ENCODE assay signal across 8 cellular contexts in genomic region chr6:37169458-37170272, GRCh38. TPM values are rescaled to one million over a fixed set of nuclear protein-coding genes. Genes with fewer than 3 reads are reported as not detected.
A peak's percentile ranks its signal among the peaks of the same experiment; 100 is the strongest.
DNase-seq lines count a peak whose midpoint lies in the region; ATAC-seq and TF ChIP-seq lines count a peak whose summit lies in the region.

Gene PIM1, plus strand, starts transcription at chr6:37170152. Its CDS starts 424 bp downstream, at chr6:37170576.

- H3K4me1 ChIP-seq in GM23248 (ENCODE audit: insufficient read depth), result peaks cover 15% of the 10 kb centered on the region
- peaks cover 6% of the 10 kb centered on the region for H3K4me1 ChIP-seq in fibroblast of lung (ENCODE audit: control insufficient read depth, extremely low read depth, insufficient read depth, low read length)

- peaks cover 53% of the 10 kb centered on the region for H3K36me3 Mint-ChIP-seq in activated T-helper 17 cell treated with anti-CD3 and anti-CD28 coated beads, Interleukin-2, amount 50 U/mL, for 72 hours (ENCODE audit: low read depth)
- H3K36me3 Mint-ChIP-seq in naive thymus-derived CD8-positive, alpha-beta T cell, result peaks cover 20 to 38% (median 34%) of the 10 kb centered on the region in 3 donors
- H3K36me3 Mint-ChIP-seq in stimulated activated naive B cell treated with anti-CD40 and anti-IgM and Interleukin-4, amounts not matched to agents 10 μg/mL and 1 μg/mL and 100 μg/mL, for 72 hours, result peaks cover 24 to 25% of the 10 kb centered on the region in 2 donors

- H3K4me1 Mint-ChIP-seq in activated T-helper 17 cell treated with anti-CD3 and anti-CD28 coated beads, Interleukin-2, amount 50 U/mL, for 72 hours, result peaks cover 26% of the 10 kb centered on the region
- peaks cover 25 to 53% (median 39%) of the 10 kb centered on the region in 4 donors for H3K4me1 Mint-ChIP-seq in naive thymus-derived CD8-positive, alpha-beta T cell
- peaks cover 32 to 56% of the 10 kb centered on the region in 2 donors for H3K4me1 Mint-ChIP-seq in stimulated activated naive B cell treated with anti-CD40 and anti-IgM and Interleukin-4, amounts not matched to agents 10 μg/mL and 1 μg/mL and 100 μg/mL, for 72 hours

- POLR2A ChIA-PET in RWPE1 (lab: Yijun Ruan, JAX; ENCODE audit: low non-redundant PET), result interaction anchor here (0.6 to 2.1 kb wide), 4 partner anchors 35 to 487 kb away, joined by 5 to 11 read pairs (median 6); no protein-coding TSS in a partner anchor
- POLR2A ChIA-PET in naive thymus-derived CD8-positive, alpha-beta T cell (lab: Charles Lee), result interaction anchor here (0.6 to 11.2 kb wide), 15 partner anchors 9 to 572 kb away, joined by 3 to 205 read pairs (median 7); partner anchors contain the start of genes C6orf89 and MTCH1

- 0 to 2% methylated on average over 24 to 76 of the region's 95 CpGs for WGBS in GM23248 (ENCODE audit: low coverage in 1 of 2, low lambda C conversion rate in 2 of 2, missing lambda C conversion rate in 2 of 2), 2 experiments

- no peaks in the 10 kb centered on the region for H3K27me3 Mint-ChIP-seq in activated T-helper 17 cell treated with anti-CD3 and anti-CD28 coated beads, Interleukin-2, amount 50 U/mL, for 72 hours
- H3K27me3 Mint-ChIP-seq in naive thymus-derived CD8-positive, alpha-beta T cell, result no peaks in the 10 kb centered on the region
- H3K27me3 Mint-ChIP-seq in stimulated activated naive B cell treated with anti-CD40 and anti-IgM and Interleukin-4, amounts not matched to agents 10 μg/mL and 1 μg/mL and 100 μg/mL, for 72 hours, result no peaks in the 10 kb centered on the region

- H3K79me2 ChIP-seq in GM23248 (ENCODE audit: insufficient read depth) (peaks cover 10% of the 10 kb centered on the region; the same call in 1 of the 2 replicates), fibroblast of lung (ENCODE audit: control insufficient read depth, insufficient read depth, low read length) (peaks cover 20% of the 10 kb centered on the region)

- peak within 1 kb of the TSS; percentile 54 for H2AFZ ChIP-seq in GM23248
- peak within 1 kb of the TSS; percentile 61 for H2AFZ ChIP-seq in fibroblast of lung (ENCODE audit: low read length)

- H4K20me1 ChIP-seq in GM23248 (ENCODE audit: insufficient read depth), result no peaks in the 10 kb centered on the region
- H4K20me1 ChIP-seq in fibroblast of lung (ENCODE audit: control insufficient read depth, extremely low read depth, insufficient read depth, low read length), result no peaks in the 10 kb centered on the region

- no peaks in the 10 kb centered on the region for H3K9me2 ChIP-seq in GM23248 (ENCODE audit: insufficient read depth)

- peak within 1 kb of the TSS; percentile 99 for H3K27ac Mint-ChIP-seq in activated T-helper 17 cell treated with anti-CD3 and anti-CD28 coated beads, Interleukin-2, amount 50 U/mL, for 72 hours
- H3K27ac Mint-ChIP-seq in naive thymus-derived CD8-positive, alpha-beta T cell, result peak within 1 kb of the TSS; percentile 87 to 99 (median 96)
- H3K27ac Mint-ChIP-seq in stimulated activated naive B cell treated with anti-CD40 and anti-IgM and Interleukin-4, amounts not matched to agents 10 μg/mL and 1 μg/mL and 100 μg/mL, for 72 hours, result peak within 1 kb of the TSS; percentile 95

- peak within 1 kb of the TSS; percentile 98 for H3K4me3 Mint-ChIP-seq in activated T-helper 17 cell treated with anti-CD3 and anti-CD28 coated beads, Interleukin-2, amount 50 U/mL, for 72 hours
- peak within 1 kb of the TSS; percentile 93 to 99 (median 97) for H3K4me3 Mint-ChIP-seq in naive thymus-derived CD8-positive, alpha-beta T cell
- H3K4me3 Mint-ChIP-seq in stimulated activated naive B cell treated with anti-CD40 and anti-IgM and Interleukin-4, amounts not matched to agents 10 μg/mL and 1 μg/mL and 100 μg/mL, for 72 hours, result peak within 1 kb of the TSS; percentile 91 to 92

- peak within 1 kb of the TSS; percentile 95 for H3K4me2 ChIP-seq in GM23248 (ENCODE audit: unreplicated experiment)
- H3K4me2 ChIP-seq in fibroblast of lung (ENCODE audit: extremely low read depth, insufficient read depth, low read length), result peak within 1 kb of the TSS; percentile 88

- H3K27ac ChIP-seq in GM23248, result peak within 1 kb of the TSS; percentile 93
- H3K27ac ChIP-seq in RWPE1, result peak within 1 kb of the TSS; percentile 96
- H3K27ac ChIP-seq in fibroblast of lung (ENCODE audit: insufficient read depth, low read length), result peak within 1 kb of the TSS; percentile 91

- in situ Hi-C loops in GM23248 (cut with MboI), result loop anchor here (10.0 kb wide), 1 partner anchor 115 kb away; no protein-coding TSS in a partner anchor

- peak; percentile 78 for ATAC-seq in activated T-helper 17 cell treated with anti-CD3 and anti-CD28 coated beads, Interleukin-2, amount 50 U/mL, for 72 hours (replicated peaks)
- peak; percentile 68 to 83 for ATAC-seq in naive thymus-derived CD8-positive, alpha-beta T cell
- peak; percentile 82 to 87 for ATAC-seq in stimulated activated naive B cell treated with anti-CD40 and anti-IgM and Interleukin-4, amounts not matched to agents 10 μg/mL and 1 μg/mL and 100 μg/mL, for 72 hours (replicated peaks)

- H3K36me3 ChIP-seq in GM23248 (ENCODE audit: low read depth), result peaks cover 23% of the 10 kb centered on the region
- H3K36me3 ChIP-seq in fibroblast of lung (ENCODE audit: control insufficient read depth, insufficient read depth, low read length), result peaks cover 12% of the 10 kb centered on the region

- no peak for TF ChIP-seq CTCF in RWPE1 (conservative IDR thresholded peaks at IDR 0.05; ENCODE audit: low read depth)
- TF ChIP-seq CTCF in fibroblast of lung (conservative IDR thresholded peaks at IDR 0.05 in 1 of 2, IDR thresholded peaks at IDR 0.05 in 1 of 2; ENCODE audit: low read depth in 1 of 2, low read length in 2 of 2), result no peak

- H3K27me3 ChIP-seq in GM23248 (replicated peaks; ENCODE audit: insufficient read depth) (no peaks in the 10 kb centered on the region), fibroblast of lung (ENCODE audit: control insufficient read depth, insufficient read depth, low read length) (no peaks in the 10 kb centered on the region)

- H3K4me3 ChIP-seq in GM23248 (peak within 1 kb of the TSS; percentile 86), fibroblast of lung (replicated peaks in 1 of 4; ENCODE audit: control extremely low read depth in 1 of 4, insufficient read depth in 1 of 4, low read depth in 3 of 4, low read length in 4 of 4) (peak within 1 kb of the TSS; percentile 58 to 95 (median 73))

- DNase-seq in DMS79 treated with DMSO at 0.1 percent for 48 hours (lab: John Stamatoyannopoulos, UW), result peak; percentile 94
- DNase-seq in GM23248, result peak; percentile 99
- DNase-seq in LHCN-M2 (ENCODE audit: low read depth), result peak; percentile 95
- peak; percentile 98 for DNase-seq in RWPE1 (ENCODE audit: low spot score)
- peak; percentile 96 to 98 for DNase-seq in fibroblast of lung (ENCODE audit: low read depth in 2 of 2)
- DNase-seq in naive thymus-derived CD8-positive, alpha-beta T cell, result peak; percentile 81 to 99 (median 97)
- DNase-seq in stimulated activated naive B cell treated with anti-CD40 and anti-IgM and Interleukin-4, amounts not matched to agents 10 μg/mL and 1 μg/mL and 100 μg/mL, for 72 hours, result peak; percentile 88

- H3F3A ChIP-seq in GM23248 (ENCODE audit: insufficient read depth), result peaks cover 10% of the 10 kb centered on the region; the same call in 1 of the 2 replicates

- H3K9me3 Mint-ChIP-seq in activated T-helper 17 cell treated with anti-CD3 and anti-CD28 coated beads, Interleukin-2, amount 50 U/mL, for 72 hours, result no peaks in the 10 kb centered on the region
- peaks cover 0 to 2% (median 0%) of the 10 kb centered on the region in 9 donors for H3K9me3 Mint-ChIP-seq in naive thymus-derived CD8-positive, alpha-beta T cell
- H3K9me3 Mint-ChIP-seq in stimulated activated naive B cell treated with anti-CD40 and anti-IgM and Interleukin-4, amounts not matched to agents 10 μg/mL and 1 μg/mL and 100 μg/mL, for 72 hours, result no peaks in the 10 kb centered on the region

- CTCF ChIA-PET in RWPE1 (lab: Yijun Ruan, JAX), result interaction anchor here (1.0 to 4.0 kb wide), 5 partner anchors 118 to 151 kb away, joined by 3 to 64 read pairs (median 29); no protein-coding TSS in a partner anchor

- H3K9me3 ChIP-seq in GM23248 (ENCODE audit: low read depth), result no peaks in the 10 kb centered on the region
- H3K9me3 ChIP-seq in fibroblast of lung (ENCODE audit: control insufficient read depth, insufficient read depth, low read depth, low read length), result no peaks in the 10 kb centered on the region

- H3K9ac ChIP-seq in GM23248, result peak within 1 kb of the TSS; percentile 96
- H3K9ac ChIP-seq in fibroblast of lung (ENCODE audit: insufficient read depth, low read length), result peak within 1 kb of the TSS; percentile 86

RNA-seq across cellular contexts. Expression of gene PIM1, which starts in this region (rescaled TPM):
- 12.6 and 15.5 TPM in 2 replicates for total RNA-seq in GM23248 (2014; rRNA removed; shearing (Covaris generic))
- polyA plus RNA-seq in GM23248 (2016; fragmentation: Nextera tagmentation; extraction: Ambion mirVana), result 10.8 and 12.0 TPM in 2 replicates
- total RNA-seq in LHCN-M2 (2014; rRNA removed), result 1.9 and 2.2 TPM in 2 replicates
- 4.0 TPM for polyA plus RNA-seq in LHCN-M2 (2012)
- 100 to 1,000 TPM; 246 to 403 TPM for total RNA-seq in activated T-helper 17 cell treated with anti-CD3 and anti-CD28 coated beads, Interleukin-2, amount 50 U/mL, for 72 hours
- 22.8 and 25.7 TPM in 2 replicates for total RNA-seq in fibroblast of lung
- 13.4 and 13.8 TPM in 2 replicates for polyA plus RNA-seq in fibroblast of lung
- 16.7 and 20.5 TPM in 2 replicates for polyA plus RNA-seq in fibroblast of lung (2012)
- polyA minus RNA-seq in fibroblast of lung (ENCODE audit: low replicate concordance), result 31.2 and 45.0 TPM in 2 replicates
- 10 to 100 TPM; 79.3 to 80.5 TPM for total RNA-seq in naive thymus-derived CD8-positive, alpha-beta T cell
- polyA plus RNA-seq in naive thymus-derived CD8-positive, alpha-beta T cell, result 100 to 1,000 TPM; 106 to 196 (median 182) TPM

Comparison
In these comparisons a context has a peak if more than half of its experiments do, and no peak if none do; other contexts are left out.
1. Peak in every context shown above with its lines: DNase-seq, ATAC-seq, H3K4me3 ChIP-seq and H3K27ac ChIP-seq.